In the genomic region with DNA sequence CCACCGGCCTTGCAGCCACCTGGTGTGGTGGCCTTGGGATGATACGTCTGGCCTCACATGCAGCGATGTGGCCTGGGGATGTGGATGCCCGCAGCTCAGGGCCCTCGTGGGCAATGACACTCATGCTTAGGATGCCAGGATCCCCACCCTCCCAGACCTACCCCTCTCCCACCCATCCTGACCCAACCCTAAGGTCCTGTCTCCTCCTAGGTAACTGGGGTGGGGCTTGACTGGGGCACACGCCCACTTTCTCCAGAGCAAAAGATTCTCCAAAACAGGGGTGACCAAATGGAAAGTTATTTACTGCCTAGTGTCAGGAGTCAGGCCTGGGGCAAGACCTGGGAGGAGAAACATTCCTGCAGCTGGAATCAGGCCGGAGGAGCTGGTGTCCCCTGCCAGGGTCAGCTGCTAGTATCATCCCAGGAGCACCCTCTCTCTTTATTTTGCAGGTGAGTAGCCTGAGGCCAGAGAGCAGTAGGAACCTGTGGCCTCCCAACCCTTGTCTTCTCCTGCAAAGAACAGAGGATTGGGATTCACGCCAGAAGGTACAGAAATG, we compare ENCODE assay signal across 21 cellular contexts. TPM values are rescaled to one million over a fixed set of nuclear protein-coding genes. Genes with fewer than 3 reads are reported as not detected.
DNase-seq lines count a peak whose midpoint lies in the region; TF ChIP-seq lines count a peak whose summit lies in the region.
"Had no signal": no experiment of that assay in that cellular context is flagged by ENCODE, and none has a peak within 500 bp of the region (broad histone marks: within the 10 kb centered on the region; RNA-seq: fewer than 3 reads in every experiment).

No MANE protein-coding gene starts in this region.

- CTCF ChIA-PET in Calu3 (lab: Charles Lee) = interaction anchor here (0.6 to 1.2 kb wide), 3 partner anchors 8 to 380 kb away, joined by 3 to 4 read pairs (median 3); no protein-coding TSS in a partner anchor

- H3K4me1 Mint-ChIP-seq in Calu3 (ENCODE audit: low read depth, unreplicated experiment) (peaks cover 27% of the 10 kb centered on the region), mesothelial cell of epicardium (peaks cover 29% of the 10 kb centered on the region)

- TF ChIP-seq CTCF in Calu3 (IDR thresholded peaks at IDR 0.05; ENCODE audit: unreplicated experiment) (no peak), mesothelial cell of epicardium (IDR thresholded peaks at IDR 0.05; ENCODE audit: unreplicated experiment) (no peak)

- no TSS peak for BruUV-seq in Calu3 (replicated peaks; lab: Mats Ljungman, UMichigan)

- intact Hi-C loops in Calu3 (cut with micrococcal nuclease; ENCODE audit: unreplicated experiment) = loop anchor here (2.0 kb wide), 1 partner anchor 57 kb away; no protein-coding TSS in a partner anchor
- intact Hi-C loops in head of caudate nucleus (cut with DNase I) = no loop called here

- H3K27ac Mint-ChIP-seq in Calu3 (ENCODE audit: unreplicated experiment) = no peak overlapping the region
- peak overlapping the region; percentile 12 for H3K27ac Mint-ChIP-seq in mesothelial cell of epicardium
- H3K27ac Mint-ChIP-seq: CD4-positive, CD25-positive, alpha-beta regulatory T cell; naive B cell; stimulated activated effector memory CD8-positive, alpha-beta T cell treated with anti-CD3 and anti-CD28 coated beads, Interleukin-12 subunit alpha, Interleukin-12 subunit beta, amount 100 ng/mL, for 72 hours had no signal

- DNase-seq in Calu3 (no peak), HT-29 (ENCODE audit: low spot score) (peak; percentile 62), SW480 (ENCODE audit: low spot score) (peak; percentile 36), mesothelial cell of epicardium (ENCODE audit: low spot score in 2 of 2, unreplicated experiment in 2 of 2) (no peak), head of caudate nucleus (no peak), HK-2 (ENCODE audit: unreplicated experiment) (no peak), T1000 (lab: John Stamatoyannopoulos, UW) (no peak), globus pallidus (ENCODE audit: low spot score) (no peak)
- DNase-seq: activated CD4-positive, alpha-beta T cell treated with anti-CD3 and anti-CD28 coated beads, Interleukin-2, amount 50 U/mL, for 4 hours; activated gamma-delta T cell; CD4-positive, CD25-positive, alpha-beta regulatory T cell; heart right ventricle; IMR-90; naive B cell; NCI-H524 treated with DMSO at 0.1 percent for 48 hours; SHP77 treated with DMSO at 0.1 percent for 48 hours had no signal

- H3K27me3 Mint-ChIP-seq in Calu3 (ENCODE audit: unreplicated experiment) (peaks cover 34% of the 10 kb centered on the region), mesothelial cell of epicardium (ENCODE audit: low read depth) (peaks cover 18% of the 10 kb centered on the region)

- peaks cover 25% of the 10 kb centered on the region for H3K36me3 Mint-ChIP-seq in Calu3 (ENCODE audit: insufficient read depth, unreplicated experiment)
- H3K36me3 Mint-ChIP-seq in mesothelial cell of epicardium = no peaks in the 10 kb centered on the region

- H3K4me3 Mint-ChIP-seq in Calu3 (ENCODE audit: low read depth, unreplicated experiment) (peak overlapping the region; percentile 78), mesothelial cell of epicardium (peak overlapping the region; percentile 60)
- H3K4me3 Mint-ChIP-seq: naive B cell; stimulated activated effector memory CD8-positive, alpha-beta T cell treated with anti-CD3 and anti-CD28 coated beads, Interleukin-12 subunit alpha, Interleukin-12 subunit beta, amount 100 ng/mL, for 72 hours had no signal

- no peaks in the 10 kb centered on the region for H3K9me3 Mint-ChIP-seq in Calu3 (ENCODE audit: low read depth, unreplicated experiment)
- peaks cover 12% of the 10 kb centered on the region for H3K9me3 Mint-ChIP-seq in mesothelial cell of epicardium
- H3K9me3 Mint-ChIP-seq: stimulated activated effector memory CD8-positive, alpha-beta T cell treated with anti-CD3 and anti-CD28 coated beads, Interleukin-12 subunit alpha, Interleukin-12 subunit beta, amount 100 ng/mL, for 72 hours had no signal

RNA-seq across cellular contexts. Expression of gene DNAJB8, which starts 33.0 kb away (rescaled TPM):
- total RNA-seq in Calu3 (2022) (not detected in 2 replicates), mesothelial cell of epicardium (not detected in 3 replicates)
- total RNA-seq in HT-29 (2014; rRNA removed; shearing (Covaris generic)) = not detected in 2 replicates
- total RNA-seq: CD4-positive, CD25-positive, alpha-beta regulatory T cell; heart right ventricle; IMR-90; lung microvascular endothelial cell; MCF 10A; pancreas; T-helper 1 cell treated with Interleukin-12 subunit alpha and Interleukin-12 subunit beta and Interleukin-4 antibody, amounts not matched to agents 30 ng/mL and 1 ng/mL, for 36 hours had no signal

RNA-seq across cellular contexts. Expression of gene GATA2, which starts 59.3 kb away (rescaled TPM):
- 9.6 and 13.6 TPM in 2 replicates for total RNA-seq in Calu3 (2022)
- 114 and 123 TPM in 2 replicates for total RNA-seq in HT-29 (2014; rRNA removed; shearing (Covaris generic))
- total RNA-seq in mesothelial cell of epicardium = 53.2 to 60.4 TPM (median 54.3 TPM) in 3 replicates

Comparison
In these comparisons a context has a peak if more than half of its experiments do, and no peak if none do; other contexts are left out.
1. DNase-seq: peak in HT-29 (single experiment) and SW480 (single experiment); none in Calu3 (single experiment), mesothelial cell of epicardium (0 of 2), head of caudate nucleus (0 of 42), HK-2 (single experiment), T1000 (single experiment) and globus pallidus (single experiment).